In the genomic region with DNA sequence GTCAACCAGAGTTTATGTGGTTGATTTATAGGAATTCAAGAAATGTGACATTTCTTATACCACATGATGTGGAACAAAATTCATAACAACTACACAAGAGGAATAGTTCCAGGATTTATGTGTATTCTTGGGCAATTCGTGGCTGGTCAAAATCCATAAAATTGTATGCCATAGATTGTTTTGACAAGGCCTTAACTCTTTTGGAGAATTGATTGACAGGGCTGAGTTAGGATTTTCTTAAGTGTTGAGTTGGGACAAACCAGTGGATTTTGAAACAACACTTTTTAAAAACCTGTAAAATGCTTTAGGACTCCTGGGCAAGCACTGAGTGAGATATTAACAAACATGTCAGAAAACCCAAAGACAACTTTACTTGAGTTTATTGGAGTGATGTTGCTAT, we compare ENCODE assay signal across 37 cellular contexts. TPM values are rescaled to one million over a fixed set of nuclear protein-coding genes. Genes with fewer than 3 reads are reported as not detected.
"Had no signal": no experiment of that assay in that cellular context is flagged by ENCODE, and none has a peak within 500 bp of the region (broad histone marks: within the 10 kb centered on the region; RNA-seq: fewer than 3 reads in every experiment).

No MANE protein-coding gene starts in this region.

- H3K9me3 Mint-ChIP-seq: activated B cell treated with CpG ODN at 0.5 μM for 24 hours; activated CD4-positive, alpha-beta T cell treated with anti-CD3 and anti-CD28 coated beads, Interleukin-2, amount 10 ng/mL, durations not matched to agents 7 days and 5 days; activated CD8-positive, alpha-beta T cell treated with anti-CD3 and anti-CD28 coated beads for 36 hours; T-cell; T-helper 2 cell treated with Interferon-gamma antibody and Interleukin-4, amounts not matched to agents 5 μg/mL and 100 μg/mL, for 36 hours had no signal

- H3K36me3 ChIP-seq: WERI-Rb-1 had no signal

- H3K4me3 Mint-ChIP-seq: activated B cell treated with CpG ODN at 0.5 μM for 24 hours; activated CD4-positive, alpha-beta memory T cell treated with anti-CD3 and anti-CD28 coated beads for 36 hours; activated CD4-positive, alpha-beta memory T cell treated with anti-CD3 and anti-CD28 coated beads, Interleukin-2, amount 10 ng/mL, durations not matched to agents 7 days and 5 days; activated CD4-positive, alpha-beta T cell treated with anti-CD3 and anti-CD28 coated beads for 36 hours; activated CD4-positive, alpha-beta T cell treated with anti-CD3 and anti-CD28 coated beads, Interleukin-2, amount 10 ng/mL, durations not matched to agents 24 days and 14 days; activated CD4-positive, alpha-beta T cell treated with anti-CD3 and anti-CD28 coated beads, Interleukin-2, amount 10 ng/mL, durations not matched to agents 7 days and 5 days; activated CD8-positive, alpha-beta memory T cell treated with anti-CD3 and anti-CD28 coated beads, Interleukin-2, amount 10 ng/mL, durations not matched to agents 7 days and 5 days; activated CD8-positive, alpha-beta T cell treated with anti-CD3 and anti-CD28 coated beads for 36 hours; activated CD8-positive, alpha-beta T cell treated with anti-CD3 and anti-CD28 coated beads, Interleukin-2, amount 10 ng/mL, durations not matched to agents 7 days and 5 days; T-cell; T-helper 1 cell treated with Interleukin-12 subunit alpha and Interleukin-12 subunit beta and Interleukin-4 antibody, amounts not matched to agents 30 μg/mL and 1 μg/mL, for 36 hours; T-helper 17 cell; T-helper 2 cell treated with Interferon-gamma antibody and Interleukin-4, amounts not matched to agents 5 μg/mL and 100 μg/mL, for 36 hours; WTC11 had no signal

- ATAC-seq: activated CD4-positive, alpha-beta T cell treated with anti-CD3 and anti-CD28 coated beads for 36 hours; activated CD4-positive, CD25-positive, alpha-beta regulatory T cell treated with anti-CD3 and anti-CD28 coated beads, Interleukin-2, amount 50 U/mL, for 24 hours; activated CD8-positive, alpha-beta memory T cell treated with anti-CD3 and anti-CD28 coated beads, Interleukin-2, amount 10 ng/mL, durations not matched to agents 7 days and 5 days; activated CD8-positive, alpha-beta T cell treated with anti-CD3 and anti-CD28 coated beads for 36 hours; activated CD8-positive, alpha-beta T cell treated with anti-CD3 and anti-CD28 coated beads, Interleukin-2, amount 10 ng/mL, durations not matched to agents 7 days and 5 days; T-cell; T-helper 17 cell; WTC11 had no signal

- FAIRE-seq: TTC549 had no signal

- DNase-seq: activated B cell treated with CpG ODN at 0.5 μM for 24 hours; activated CD4-positive, alpha-beta memory T cell treated with anti-CD3 and anti-CD28 coated beads for 36 hours; activated CD4-positive, alpha-beta memory T cell treated with anti-CD3 and anti-CD28 coated beads, Interleukin-2, amount 10 ng/mL, durations not matched to agents 7 days and 5 days; activated CD4-positive, alpha-beta T cell treated with anti-CD3 and anti-CD28 coated beads for 1 hour; activated CD4-positive, alpha-beta T cell treated with anti-CD3 and anti-CD28 coated beads for 36 hours; activated CD4-positive, alpha-beta T cell treated with anti-CD3 and anti-CD28 coated beads for 4 hours; activated CD4-positive, alpha-beta T cell treated with anti-CD3 and anti-CD28 coated beads for 48 hours; activated CD4-positive, alpha-beta T cell treated with anti-CD3 and anti-CD28 coated beads, Interleukin-2, amount 10 ng/mL, durations not matched to agents 24 days and 14 days; activated CD4-positive, alpha-beta T cell treated with anti-CD3 and anti-CD28 coated beads, Interleukin-2, amount 10 ng/mL, durations not matched to agents 7 days and 5 days; activated CD4-positive, alpha-beta T cell treated with anti-CD3 and anti-CD28 coated beads, Interleukin-2, amount 50 U/mL, for 1 hour; activated CD4-positive, alpha-beta T cell treated with anti-CD3 and anti-CD28 coated beads, Interleukin-2, amount 50 U/mL, for 4 hours; activated CD4-positive, alpha-beta T cell treated with anti-CD3 and anti-CD28 coated beads, Interleukin-2, amount 50 U/mL, for 48 hours; activated CD4-positive, CD25-positive, alpha-beta regulatory T cell; activated CD4-positive, CD25-positive, alpha-beta regulatory T cell treated with anti-CD3 and anti-CD28 coated beads, Interleukin-2, amount 50 U/mL, for 72 hours; activated CD8-positive, alpha-beta memory T cell treated with anti-CD3 and anti-CD28 coated beads for 24 hours; activated CD8-positive, alpha-beta memory T cell treated with anti-CD3 and anti-CD28 coated beads, Interleukin-2, amount 10 ng/mL, durations not matched to agents 7 days and 5 days; activated CD8-positive, alpha-beta memory T cell treated with anti-CD3 and anti-CD28 coated beads, Interleukin-2, amount 50 U/mL, for 4 hours; activated CD8-positive, alpha-beta memory T cell treated with anti-CD3 and anti-CD28 coated beads, Interleukin-2, amount 50 U/mL, for 48 hours; activated CD8-positive, alpha-beta T cell treated with anti-CD3 and anti-CD28 coated beads for 36 hours; activated CD8-positive, alpha-beta T cell treated with anti-CD3 and anti-CD28 coated beads, Interleukin-2, amount 10 ng/mL, durations not matched to agents 7 days and 5 days; activated T-cell treated with anti-CD3 and anti-CD28 coated beads for 4 hours; T-cell; T-helper 1 cell; T-helper 17 cell; T-helper 2 cell; T-helper 9 cell; T1000; WERI-Rb-1 had no signal

- H3K27me3 Mint-ChIP-seq: activated CD4-positive, alpha-beta memory T cell treated with anti-CD3 and anti-CD28 coated beads, Interleukin-2, amount 10 ng/mL, durations not matched to agents 7 days and 5 days; activated CD8-positive, alpha-beta memory T cell treated with anti-CD3 and anti-CD28 coated beads, Interleukin-2, amount 10 ng/mL, durations not matched to agents 7 days and 5 days; activated CD8-positive, alpha-beta T cell treated with anti-CD3 and anti-CD28 coated beads for 36 hours had no signal

- H3K4me1 Mint-ChIP-seq: activated B cell treated with CpG ODN at 0.5 μM for 24 hours; activated CD4-positive, alpha-beta memory T cell treated with anti-CD3 and anti-CD28 coated beads, Interleukin-2, amount 10 ng/mL, durations not matched to agents 7 days and 5 days; activated CD4-positive, alpha-beta T cell treated with anti-CD3 and anti-CD28 coated beads for 36 hours; activated CD4-positive, alpha-beta T cell treated with anti-CD3 and anti-CD28 coated beads, Interleukin-2, amount 10 ng/mL, durations not matched to agents 24 days and 14 days; activated CD4-positive, alpha-beta T cell treated with anti-CD3 and anti-CD28 coated beads, Interleukin-2, amount 10 ng/mL, durations not matched to agents 7 days and 5 days; activated CD8-positive, alpha-beta memory T cell treated with anti-CD3 and anti-CD28 coated beads, Interleukin-2, amount 10 ng/mL, durations not matched to agents 7 days and 5 days; T-cell; T-helper 17 cell had no signal

- H3K27ac Mint-ChIP-seq: activated B cell treated with CpG ODN at 0.5 μM for 24 hours; activated CD4-positive, alpha-beta memory T cell treated with anti-CD3 and anti-CD28 coated beads for 36 hours; activated CD4-positive, alpha-beta memory T cell treated with anti-CD3 and anti-CD28 coated beads, Interleukin-2, amount 10 ng/mL, durations not matched to agents 7 days and 5 days; activated CD4-positive, alpha-beta T cell treated with anti-CD3 and anti-CD28 coated beads for 36 hours; activated CD4-positive, alpha-beta T cell treated with anti-CD3 and anti-CD28 coated beads, Interleukin-2, amount 10 ng/mL, durations not matched to agents 24 days and 14 days; activated CD4-positive, alpha-beta T cell treated with anti-CD3 and anti-CD28 coated beads, Interleukin-2, amount 10 ng/mL, durations not matched to agents 7 days and 5 days; activated CD8-positive, alpha-beta memory T cell treated with anti-CD3 and anti-CD28 coated beads, Interleukin-2, amount 10 ng/mL, durations not matched to agents 7 days and 5 days; activated CD8-positive, alpha-beta T cell treated with anti-CD3 and anti-CD28 coated beads for 36 hours; activated CD8-positive, alpha-beta T cell treated with anti-CD3 and anti-CD28 coated beads, Interleukin-2, amount 10 ng/mL, durations not matched to agents 7 days and 5 days; T-cell; T-helper 1 cell treated with Interleukin-12 subunit alpha and Interleukin-12 subunit beta and Interleukin-4 antibody, amounts not matched to agents 30 μg/mL and 1 μg/mL, for 36 hours; T-helper 17 cell; T-helper 2 cell treated with Interferon-gamma antibody and Interleukin-4, amounts not matched to agents 5 μg/mL and 100 μg/mL, for 36 hours; WTC11 had no signal

- H3K36me3 Mint-ChIP-seq: activated CD4-positive, alpha-beta memory T cell treated with anti-CD3 and anti-CD28 coated beads for 36 hours; activated CD8-positive, alpha-beta memory T cell treated with anti-CD3 and anti-CD28 coated beads, Interleukin-2, amount 10 ng/mL, durations not matched to agents 7 days and 5 days; T-cell had no signal

- H3K27ac ChIP-seq: VCaP, WERI-Rb-1 had no signal

RNA-seq across cellular contexts. Expression of a gene that starts 19.5 kb away (rescaled TPM):
- total RNA-seq: activated B cell treated with CpG ODN at 0.5 μM for 24 hours; activated CD4-positive, alpha-beta T cell treated with anti-CD3 and anti-CD28 coated beads, Interleukin-2, amount 10 ng/mL, durations not matched to agents 24 days and 14 days; activated CD8-positive, alpha-beta memory T cell treated with anti-CD3 and anti-CD28 coated beads for 36 hours; T-helper 1 cell treated with Interleukin-12 subunit alpha and Interleukin-12 subunit beta and Interleukin-4 antibody, amounts not matched to agents 30 ng/mL and 1 ng/mL, for 36 hours; T-helper 17 cell; T-helper 2 cell treated with Interferon-gamma antibody and Interleukin-4, amounts not matched to agents 100 ng/mL and 5 ng/mL, for 36 hours had no signal
